ENCODE assay signal across 32 cellular contexts in genomic region chr12:106851306-106851705, GRCh38.
"Had no signal": no experiment of that assay in that cellular context is flagged by ENCODE, and none has a peak within 500 bp of the region (broad histone marks: within the 10 kb centered on the region; RNA-seq: fewer than 3 reads in every experiment).

No MANE protein-coding gene starts in this region.

- H3K27ac ChIP-seq: ascending aorta, body of pancreas, brain microvascular endothelial cell, breast epithelium had no signal

- H3K4me3 ChIP-seq: ascending aorta, body of pancreas, breast epithelium had no signal

- H3K4me1 ChIP-seq: ascending aorta, body of pancreas, breast epithelium had no signal

- ATAC-seq: activated naive CD4-positive, alpha-beta T cell treated with anti-CD3 and anti-CD28 coated beads, Interleukin-2, amount 50 U/mL, for 72 hours; activated naive CD8-positive, alpha-beta T cell treated with anti-CD3 and anti-CD28 coated beads, Interleukin-2, amount 50 U/mL, for 24 hours; activated T-cell treated with anti-CD3 and anti-CD28 coated beads, Interleukin-2, amount 50 U/mL, for 4 hours; activated T-cell treated with anti-CD3 and anti-CD28 coated beads, Interleukin-2, amount 50 U/mL, for 72 hours; activated T-helper 17 cell treated with anti-CD3 and anti-CD28 coated beads, Interleukin-2, amount 50 U/mL, for 72 hours; body of pancreas had no signal

- H3K36me3 ChIP-seq: brain microvascular endothelial cell, breast epithelium had no signal

- FAIRE-seq: bronchial epithelial cell had no signal

- H3K9me3 ChIP-seq: ascending aorta, body of pancreas, breast epithelium had no signal

- H3K27me3 ChIP-seq: ascending aorta, body of pancreas, brain microvascular endothelial cell, breast epithelium had no signal

- DNase-seq: activated effector memory CD4-positive, alpha-beta T cell treated with anti-CD3 and anti-CD28 coated beads, Interleukin-2, amount 50 U/mL, for 16 hours; activated effector memory CD4-positive, alpha-beta T cell treated with Interleukin-2 at 50 U/mL for 16 hours; activated gamma-delta T cell; activated gamma-delta T cell treated with Interleukin-2 at 50 U/mL for 16 hours; activated naive CD4-positive, alpha-beta T cell; activated naive CD4-positive, alpha-beta T cell treated with anti-CD3 and anti-CD28 coated beads for 36 hours; activated naive CD4-positive, alpha-beta T cell treated with anti-CD3 and anti-CD28 coated beads, Interleukin-2, amount 10 ng/mL, durations not matched to agents 7 days and 5 days; activated naive CD4-positive, alpha-beta T cell treated with anti-CD3 and anti-CD28 coated beads, Interleukin-2, amount 50 U/mL, for 16 hours; activated naive CD4-positive, alpha-beta T cell treated with Interleukin-2 at 50 U/mL for 16 hours; activated naive CD8-positive, alpha-beta T cell treated with anti-CD3 and anti-CD28 coated beads for 36 hours; activated naive CD8-positive, alpha-beta T cell treated with anti-CD3 and anti-CD28 coated beads, Interleukin-2, amount 10 ng/mL, durations not matched to agents 7 days and 5 days; activated naive CD8-positive, alpha-beta T cell treated with anti-CD3 and anti-CD28 coated beads, Interleukin-2, amount 50 U/mL, for 24 hours; activated T-cell treated with anti-CD3 and anti-CD28 coated beads for 4 hours; activated T-cell treated with anti-CD3 and anti-CD28 coated beads, Interleukin-2, amount 50 U/mL, for 1 hour; activated T-cell treated with anti-CD3 and anti-CD28 coated beads, Interleukin-2, amount 50 U/mL, for 24 hours; activated T-cell treated with anti-CD3 and anti-CD28 coated beads, Interleukin-2, amount 50 U/mL, for 4 hours; activated T-cell treated with anti-CD3 and anti-CD28 coated beads, Interleukin-2, amount 50 U/mL, for 48 hours; activated T-cell treated with anti-CD3 and anti-CD28 coated beads, Interleukin-2, amount 50 U/mL, for 72 hours; amniotic stem cell; amygdala; anterior cingulate cortex; aorta; body of pancreas; brain microvascular endothelial cell; caudate nucleus; central memory CD4-positive, alpha-beta T cell; cerebellar nuclear complex had no signal
